ENCODE assay signal across 8 cellular contexts in genomic region chr2:11697103-11697871, GRCh38. TPM values are rescaled to one million over a fixed set of nuclear protein-coding genes. Genes with fewer than 3 reads are reported as not detected.
DNase-seq lines count a peak whose midpoint lies in the region; ATAC-seq and TF ChIP-seq lines count a peak whose summit lies in the region.

No MANE protein-coding gene starts in this region.

- peaks cover 10% of the 10 kb centered on the region for H3K27me3 Mint-ChIP-seq in dendritic cell treated with granulocyte-macrophage colony-stimulating factor and Interleukin-4, amounts not matched to agents 40 ng/mL and 50 ng/mL, for 4 days
- no peaks in the 10 kb centered on the region for H3K27me3 Mint-ChIP-seq in activated CD4-positive, alpha-beta memory T cell treated with anti-CD3 and anti-CD28 coated beads for 36 hours

- CTCF ChIA-PET in activated CD4-positive, alpha-beta memory T cell treated with anti-CD3 and anti-CD28 coated beads for 36 hours (lab: Charles Lee): interaction anchor here (1.3 to 14.4 kb wide), 2 partner anchors 9 to 84 kb away, joined by 5 to 364 read pairs; no protein-coding TSS in a partner anchor

- H3K9me3 Mint-ChIP-seq in dendritic cell treated with granulocyte-macrophage colony-stimulating factor and Interleukin-4, amounts not matched to agents 40 ng/mL and 50 ng/mL, for 4 days: no peaks in the 10 kb centered on the region
- H3K9me3 Mint-ChIP-seq in activated CD4-positive, alpha-beta memory T cell treated with anti-CD3 and anti-CD28 coated beads for 36 hours: no peaks in the 10 kb centered on the region

- WGBS in mesodermal cell (ENCODE audit: insufficient coverage in 2 of 2), 2 experiments: 87 to 90% methylated on average over 12 to 14 of the region's 16 CpGs

- H3K4me1 Mint-ChIP-seq in dendritic cell treated with granulocyte-macrophage colony-stimulating factor and Interleukin-4, amounts not matched to agents 40 ng/mL and 50 ng/mL, for 4 days (ENCODE audit: low read depth): peaks cover 44% of the 10 kb centered on the region
- H3K4me1 Mint-ChIP-seq in activated CD4-positive, alpha-beta memory T cell treated with anti-CD3 and anti-CD28 coated beads for 36 hours (ENCODE audit: low read depth): peaks cover 3% of the 10 kb centered on the region

- H3K36me3 Mint-ChIP-seq in dendritic cell treated with granulocyte-macrophage colony-stimulating factor and Interleukin-4, amounts not matched to agents 40 ng/mL and 50 ng/mL, for 4 days (ENCODE audit: low read depth): no peaks in the 10 kb centered on the region
- no peaks in the 10 kb centered on the region for H3K36me3 Mint-ChIP-seq in activated CD4-positive, alpha-beta memory T cell treated with anti-CD3 and anti-CD28 coated beads for 36 hours

- no peak for ATAC-seq in GM19467 (IDR thresholded peaks at IDR 0.05; ENCODE audit: unreplicated experiment)
- ATAC-seq in GM21825 (IDR thresholded peaks at IDR 0.05; ENCODE audit: unreplicated experiment): no peak

- no peaks in the 10 kb centered on the region for H3K79me2 ChIP-seq in ACC112 (ENCODE audit: control insufficient read depth, insufficient read depth, low read length, unreplicated experiment)

- no peak for DNase-seq in NCI-H510A (lab: John Stamatoyannopoulos, UW)
- DNase-seq in activated CD4-positive, alpha-beta memory T cell treated with anti-CD3 and anti-CD28 coated beads for 36 hours: no peak

- H2AFZ ChIP-seq in ACC112 (ENCODE audit: low read length, unreplicated experiment): peak overlapping the region; percentile 17

- H3K4me3 Mint-ChIP-seq in dendritic cell treated with granulocyte-macrophage colony-stimulating factor and Interleukin-4, amounts not matched to agents 40 ng/mL and 50 ng/mL, for 4 days: peak overlapping the region; percentile 56
- H3K4me3 Mint-ChIP-seq in activated CD4-positive, alpha-beta memory T cell treated with anti-CD3 and anti-CD28 coated beads for 36 hours: no peak overlapping the region

- intact Hi-C loops in dendritic cell treated with granulocyte-macrophage colony-stimulating factor and Interleukin-4, amounts not matched to agents 40 ng/mL and 50 ng/mL, for 4 days (cut with micrococcal nuclease): no loop called here
- intact Hi-C loops in activated CD4-positive, alpha-beta memory T cell treated with anti-CD3 and anti-CD28 coated beads for 36 hours (cut with micrococcal nuclease): no loop called here

- no peaks in the 10 kb centered on the region for H3K9me3 ChIP-seq in mesodermal cell (ENCODE audit: control insufficient read depth, low read length)

- H3K36me3 ChIP-seq in ACC112 (ENCODE audit: insufficient read depth, low read length) (no peaks in the 10 kb centered on the region), mesodermal cell (ENCODE audit: control insufficient read depth, insufficient read depth, low read length) (no peaks in the 10 kb centered on the region)

- no peak for TF ChIP-seq RAD21 in Ishikawa (IDR thresholded peaks at IDR 0.05; ENCODE audit: low read depth)

- POLR2A ChIA-PET in activated CD4-positive, alpha-beta memory T cell treated with anti-CD3 and anti-CD28 coated beads for 36 hours (lab: Charles Lee): no interaction called here

- peak; percentile 57; the same call in 1 of the 2 replicates for TF ChIP-seq EP300 in Ishikawa (IDR thresholded peaks at IDR 0.05; ENCODE audit: borderline replicate concordance)

- H3K27ac ChIP-seq in ACC112 (ENCODE audit: low read depth, low read length): peak overlapping the region; percentile 83
- peak overlapping the region; percentile 10 for H3K27ac ChIP-seq in mesodermal cell (ENCODE audit: low read depth, low read length, severe bottlenecking)

- H3K27me3 ChIP-seq in ACC112 (ENCODE audit: insufficient read depth, low read length): no peaks in the 10 kb centered on the region

- H3K27ac Mint-ChIP-seq in dendritic cell treated with granulocyte-macrophage colony-stimulating factor and Interleukin-4, amounts not matched to agents 40 ng/mL and 50 ng/mL, for 4 days: peak overlapping the region; percentile 86
- no peak overlapping the region for H3K27ac Mint-ChIP-seq in activated CD4-positive, alpha-beta memory T cell treated with anti-CD3 and anti-CD28 coated beads for 36 hours

- no peak overlapping the region; the same call in 1 of the 2 replicates for H3K4me3 ChIP-seq in ACC112 (ENCODE audit: low read depth, low read length)
- H3K4me3 ChIP-seq in mesodermal cell (ENCODE audit: extremely low read depth, insufficient read depth, low read length, poor library complexity, severe bottlenecking): no peak overlapping the region

- peaks cover 28% of the 10 kb centered on the region for H3K4me1 ChIP-seq in ACC112 (ENCODE audit: control insufficient read depth, insufficient read depth, low read length, unreplicated experiment)
- peaks cover 26% of the 10 kb centered on the region for H3K4me1 ChIP-seq in mesodermal cell (ENCODE audit: control insufficient read depth, insufficient read depth, low read length, poor library complexity, severe bottlenecking)

TF ChIP-seq in Ishikawa, 13 proteins besides CTCF, POLR2A, EP300 and RAD21:
- peak; percentile 65; the same call in 1 of the 2 replicates for TF ChIP-seq TEAD4 (IDR thresholded peaks at IDR 0.05)
- peak; percentile 30; the same call in 1 of the 2 replicates for TF ChIP-seq YY1 (IDR thresholded peaks at IDR 0.05; ENCODE audit: low read depth)
- peak; percentile 56; the same call in 1 of the 2 replicates for TF ChIP-seq TCF12 (IDR thresholded peaks at IDR 0.05; ENCODE audit: low read depth)
- no peak for TF ChIP-seq CEBPB (IDR thresholded peaks at IDR 0.05)
- no peak for TF ChIP-seq REST (IDR thresholded peaks at IDR 0.05; ENCODE audit: low read depth)
- TF ChIP-seq USF1 (IDR thresholded peaks at IDR 0.05): no peak
- TF ChIP-seq EGR1 (IDR thresholded peaks at IDR 0.05): no peak
- no peak for TF ChIP-seq CREB1 (IDR thresholded peaks at IDR 0.05; ENCODE audit: low read depth)
- no peak for TF ChIP-seq FOXM1 (IDR thresholded peaks at IDR 0.05; ENCODE audit: borderline replicate concordance, low read depth)
- 0 out of 2 replicates have a peak, but pooled peaks have one; percentile 34 for TF ChIP-seq ZBTB7A (IDR thresholded peaks at IDR 0.05; ENCODE audit: low read depth)
- TF ChIP-seq MAX (IDR thresholded peaks at IDR 0.05): peak; percentile 61; the same call in 1 of the 2 replicates
- no peak for TF ChIP-seq TAF1 (IDR thresholded peaks at IDR 0.05; ENCODE audit: low read depth)
- peak; percentile 80 for TF ChIP-seq NFIC (IDR thresholded peaks at IDR 0.05)

RNA-seq across cellular contexts. Expression of gene NTSR2, which starts 27.3 kb away (rescaled TPM):
- not detected for polyA plus RNA-seq in mesodermal cell (2013, experiment 1 of 2)
- polyA plus RNA-seq in mesodermal cell (2013, experiment 2 of 2): not detected
- total RNA-seq in activated CD4-positive, alpha-beta memory T cell treated with anti-CD3 and anti-CD28 coated beads for 36 hours: not detected

RNA-seq across cellular contexts. Expression of gene LPIN1, which starts 49.1 kb away (rescaled TPM):
- polyA plus RNA-seq in mesodermal cell (2013, experiment 1 of 2): 25.5 TPM
- polyA plus RNA-seq in mesodermal cell (2013, experiment 2 of 2): 24.2 TPM
- total RNA-seq in activated CD4-positive, alpha-beta memory T cell treated with anti-CD3 and anti-CD28 coated beads for 36 hours: 10 to 100 TPM; 41.1 to 48.0 TPM
